ENCODE assay signal across 29 cellular contexts in the genomic region with DNA sequence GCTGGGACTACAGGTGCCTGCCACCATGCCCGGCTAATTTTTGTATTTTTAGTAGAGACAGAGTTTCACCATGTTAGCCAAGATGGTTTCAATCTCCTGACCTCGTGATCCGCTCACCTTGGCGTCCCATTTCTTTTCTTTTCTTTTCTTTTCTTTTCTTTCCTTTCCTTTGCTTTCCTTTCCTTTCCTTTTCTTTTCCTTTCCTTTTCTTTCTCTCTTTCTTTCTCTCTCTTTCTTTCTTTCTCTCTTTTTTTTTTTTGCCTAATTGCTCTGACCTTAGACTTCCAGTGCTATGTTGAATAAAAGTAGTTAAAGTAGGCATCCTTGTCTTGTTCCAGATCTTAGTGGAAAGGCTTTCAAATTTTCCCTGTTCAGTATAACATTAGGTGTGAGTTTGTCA. TPM values are rescaled to one million over a fixed set of nuclear protein-coding genes. Genes with fewer than 3 reads are reported as not detected.
"Had no signal": no experiment of that assay in that cellular context is flagged by ENCODE, and none has a peak within 500 bp of the region (broad histone marks: within the 10 kb centered on the region; RNA-seq: fewer than 3 reads in every experiment).

No MANE protein-coding gene starts in this region.

- DNase-seq: colonic mucosa; cortex of kidney; dermis blood vessel endothelial cell; dorsolateral prefrontal cortex; effector CD4-positive, alpha-beta T cell; effector CD8-positive, alpha-beta T cell; effector memory CD4-positive, alpha-beta T cell; effector memory CD8-positive, alpha-beta T cell; endodermal cell; erythroblast; esophagus squamous epithelium; foreskin fibroblast; foreskin keratinocyte; foreskin melanocyte; gastrocnemius medialis; glutamatergic neuron; head of caudate nucleus; heart left ventricle; heart right ventricle had no signal

- ATAC-seq: effector memory CD8-positive, alpha-beta T cell; esophagus mucosa; foreskin keratinocyte; gastrocnemius medialis; gastroesophageal sphincter; heart left ventricle; heart right ventricle had no signal

- FAIRE-seq: endometrium, endothelial cell of umbilical vein, frontal cortex had no signal

- H3K4me3 ChIP-seq: colonic mucosa, coronary artery, dorsolateral prefrontal cortex, esophagus muscularis mucosa, esophagus squamous epithelium, gastrocnemius medialis, gastroesophageal sphincter, heart left ventricle, heart right ventricle, hepatocyte had no signal

- H3K27me3 ChIP-seq: colonic mucosa, dorsolateral prefrontal cortex, esophagus muscularis mucosa, esophagus squamous epithelium, foreskin keratinocyte, gastrocnemius medialis, gastroesophageal sphincter, heart left ventricle, heart right ventricle, hepatocyte had no signal

- H3K9me3 ChIP-seq: colonic mucosa, esophagus muscularis mucosa, esophagus squamous epithelium, gastrocnemius medialis, gastroesophageal sphincter had no signal

- H2AFZ ChIP-seq: hepatocyte had no signal

- H3K4me1 ChIP-seq: colonic mucosa, esophagus squamous epithelium, foreskin keratinocyte, gastroesophageal sphincter had no signal

- H3K27ac ChIP-seq: colonic mucosa, coronary artery, dorsolateral prefrontal cortex, epithelial cell of prostate, esophagus muscularis mucosa, esophagus squamous epithelium, foreskin keratinocyte, gastrocnemius medialis, gastroesophageal sphincter, heart left ventricle, heart right ventricle, hepatocyte had no signal

- H3K4me2 ChIP-seq: hepatocyte had no signal

- H3K79me2 ChIP-seq: hepatocyte had no signal

- H3K36me3 ChIP-seq: colonic mucosa, esophagus muscularis mucosa, esophagus squamous epithelium, gastrocnemius medialis, gastroesophageal sphincter, heart left ventricle, heart right ventricle had no signal

RNA-seq across cellular contexts. Expression of a gene that starts 41.0 kb away (rescaled TPM):
- total RNA-seq: fibroblast of lung had no signal
